In the genomic region with DNA sequence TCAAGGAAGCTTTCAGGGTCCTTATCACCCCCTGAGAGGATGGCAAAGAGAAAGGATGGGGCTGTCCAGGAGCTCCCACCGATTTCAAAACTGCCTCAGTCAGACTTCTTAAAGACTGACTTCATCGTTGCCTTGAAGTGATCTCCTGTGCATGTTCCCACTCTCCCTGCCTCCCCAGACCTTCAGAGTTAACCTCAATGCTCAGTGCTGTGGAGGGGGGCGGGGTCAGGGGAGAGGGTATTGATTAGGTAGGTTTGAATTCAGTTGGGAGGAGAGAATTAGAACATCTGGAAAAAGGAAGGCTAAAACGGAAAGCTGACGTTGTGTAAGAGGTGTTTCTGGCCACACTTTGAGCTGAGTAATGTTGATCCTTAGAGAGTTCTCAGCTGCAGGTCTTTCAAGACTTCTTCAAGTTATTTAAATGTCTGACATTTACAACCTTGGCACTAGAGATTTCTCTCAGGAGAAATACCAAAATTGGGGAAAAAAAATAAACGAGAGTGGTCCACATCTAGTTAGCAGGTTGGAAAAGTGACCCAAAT, we compare ENCODE assay signal across 17 cellular contexts.
DNase-seq lines count a peak whose midpoint lies in the region; ATAC-seq and TF ChIP-seq lines count a peak whose summit lies in the region.
"Had no signal": no experiment of that assay in that cellular context is flagged by ENCODE, and none has a peak within 500 bp of the region (broad histone marks: within the 10 kb centered on the region; RNA-seq: fewer than 3 reads in every experiment).

No MANE protein-coding gene starts in this region.

- TF ChIP-seq CTCF in fibroblast of pulmonary artery (IDR thresholded peaks at IDR 0.05; ENCODE audit: low read length, missing control alignments), result no peak
- TF ChIP-seq CTCF in sigmoid colon (IDR thresholded peaks at IDR 0.05), result no peak

- ATAC-seq in HG02884 (IDR thresholded peaks at IDR 0.05; ENCODE audit: unreplicated experiment), result no peak
- ATAC-seq: activated naive CD8-positive, alpha-beta T cell treated with anti-CD3 and anti-CD28 coated beads, Interleukin-2, amount 50 U/mL, for 24 hours; esophagus mucosa; T-helper 17 cell had no signal

- WGBS in sigmoid colon, 2 donors, result 76 to 90% methylated on average over 6 of the region's 6 CpGs

- peaks cover 0 to 69% (median 49%) of the 10 kb centered on the region in 4 donors for H3K4me1 ChIP-seq in sigmoid colon

- no peaks in the 10 kb centered on the region for H3K27me3 ChIP-seq in sigmoid colon

- no peak for TF ChIP-seq POLR2A in sigmoid colon (IDR thresholded peaks at IDR 0.05)

- H3K4me3 ChIP-seq in fibroblast of pulmonary artery (replicated peaks; ENCODE audit: low read depth, low read length), result no peak overlapping the region
- no peak overlapping the region for H3K4me3 ChIP-seq in sigmoid colon

- H3K36me3 ChIP-seq in sigmoid colon, result peaks cover 0 to 10% (median 0%) of the 10 kb centered on the region in 4 donors

- peak overlapping the region in 3 of 4 donors; percentile 64 to 80 (median 67) for H3K27ac ChIP-seq in sigmoid colon

- DNase-seq in GM03348 (ENCODE audit: low spot score), result peak; percentile 28
- DNase-seq in NOMO-1 treated with dmso at 0.1 percent for 144 hours (lab: John Stamatoyannopoulos, UW; ENCODE audit: unreplicated experiment), result peak; percentile 24
- DNase-seq in fibroblast of pulmonary artery (ENCODE audit: low read depth), result peak; percentile 53
- DNase-seq in sigmoid colon, result no peak
- no peak for DNase-seq in mesenteric fat pad (ENCODE audit: low spot score)
- no peak for DNase-seq in DMS79 treated with DMSO at 0.1 percent for 48 hours (lab: John Stamatoyannopoulos, UW)
- no peak for DNase-seq in NCI-H2171 (lab: John Stamatoyannopoulos, UW)
- DNase-seq: activated CD4-positive, alpha-beta T cell treated with anti-CD3 and anti-CD28 coated beads for 4 hours; activated naive CD8-positive, alpha-beta T cell treated with anti-CD3 and anti-CD28 coated beads, Interleukin-2, amount 50 U/mL, for 24 hours; C1 segment of cervical spinal cord; cortex of kidney; NCI-H2029 treated with DMSO at 0.1 percent for 48 hours; NCI-H748 treated with DMSO at 0.1 percent for 48 hours; occipital lobe; T-helper 17 cell had no signal

- H3K9me3 ChIP-seq in sigmoid colon, result no peaks in the 10 kb centered on the region

- intact Hi-C loops in sigmoid colon (cut with DNase I), result loop anchor here (5.0 kb wide), 1 partner anchor 65 kb away; no protein-coding TSS in a partner anchor

- no peak for TF ChIP-seq EP300 in sigmoid colon (IDR thresholded peaks at IDR 0.05)

Comparison
In these comparisons a context has a peak if more than half of its experiments do, and no peak if none do; other contexts are left out.
1. DNase-seq: peak in GM03348 (single experiment), NOMO-1 treated with dmso at 0.1 percent for 144 hours (single experiment) and fibroblast of pulmonary artery (single experiment); none in sigmoid colon (single experiment), mesenteric fat pad (single experiment), DMS79 treated with DMSO at 0.1 percent for 48 hours (single experiment) and NCI-H2171 (single experiment).